10 cellular contexts compared by ENCODE assay signal in the genomic region with DNA sequence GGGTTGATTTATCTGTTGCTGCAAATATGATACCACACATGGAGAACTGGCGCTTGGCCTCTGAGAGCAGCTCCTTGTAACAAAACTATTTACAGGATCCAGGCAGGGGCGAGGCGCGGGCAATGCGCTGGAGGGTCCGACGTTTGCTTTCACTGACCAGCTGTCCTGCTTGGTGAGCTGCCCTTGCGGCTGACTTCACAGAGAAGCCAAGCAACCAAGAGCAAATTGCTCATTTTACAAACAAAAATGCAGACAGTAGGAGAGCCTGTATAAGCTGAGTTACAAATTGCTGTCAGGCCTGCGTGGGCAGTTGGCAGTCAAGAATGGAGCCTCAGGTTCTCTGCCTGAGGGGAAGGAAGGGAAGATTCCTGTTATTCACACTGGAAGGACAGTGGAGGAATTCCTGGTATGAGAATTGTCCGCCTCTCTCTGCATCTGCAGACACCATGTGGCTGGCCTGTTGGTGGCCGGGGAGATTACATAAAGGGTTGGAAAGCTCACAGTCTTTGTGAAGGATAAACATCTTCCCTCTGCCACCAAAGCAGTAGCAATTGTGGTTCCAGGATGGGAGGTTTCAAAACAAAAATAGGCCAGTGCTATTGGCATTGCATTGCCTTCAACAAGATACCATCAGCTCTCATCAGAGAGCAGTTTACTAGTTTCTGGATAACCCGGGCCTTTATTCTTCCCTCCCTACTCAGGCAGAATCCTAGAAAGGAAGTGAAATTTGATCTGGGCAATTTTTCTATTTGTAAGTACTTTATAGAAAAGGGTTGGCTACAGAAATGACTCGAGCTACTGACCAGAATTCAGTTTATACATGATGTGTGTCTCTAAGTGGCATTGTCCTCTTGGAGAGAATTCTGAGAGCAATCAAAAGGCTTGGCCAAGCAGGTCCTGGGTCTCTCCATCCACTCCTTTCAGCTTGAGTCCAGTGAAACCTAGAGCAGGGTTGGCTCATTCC.
A peak's percentile ranks its signal among the peaks of the same experiment; 100 is the strongest.
DNase-seq lines count a peak whose midpoint lies in the region; ATAC-seq, FAIRE-seq and TF ChIP-seq lines count a peak whose summit lies in the region.
"Had no signal": no experiment of that assay in that cellular context is flagged by ENCODE, and none has a peak within 500 bp of the region (broad histone marks: within the 10 kb centered on the region; RNA-seq: fewer than 3 reads in every experiment).

No MANE protein-coding gene starts in this region.

- H3K27me3 Mint-ChIP-seq in activated T-cell treated with anti-CD3 and anti-CD28 coated beads, Interleukin-2, amount 50 U/mL, for 72 hours (ENCODE audit: low read depth): peaks cover 12% of the 10 kb centered on the region

- peaks cover 67% of the 10 kb centered on the region for H3K4me1 Mint-ChIP-seq in activated T-cell treated with anti-CD3 and anti-CD28 coated beads, Interleukin-2, amount 50 U/mL, for 72 hours (ENCODE audit: low read depth)

- H3K4me3 Mint-ChIP-seq in activated T-cell treated with anti-CD3 and anti-CD28 coated beads, Interleukin-2, amount 50 U/mL, for 72 hours: peak overlapping the region in 1 of 2 donors; percentile 55

- H3K9me3 Mint-ChIP-seq in activated T-cell treated with anti-CD3 and anti-CD28 coated beads, Interleukin-2, amount 50 U/mL, for 72 hours: no peaks in the 10 kb centered on the region

- no peak for FAIRE-seq in GM12892 (lab: Jason Lieb, UNC)

- no peak overlapping the region for H3K27ac Mint-ChIP-seq in activated T-cell treated with anti-CD3 and anti-CD28 coated beads, Interleukin-2, amount 50 U/mL, for 72 hours

- no peak for ATAC-seq in activated T-cell treated with anti-CD3 and anti-CD28 coated beads, Interleukin-2, amount 50 U/mL, for 72 hours (replicated peaks in 1 of 2)

- peak; percentile 69 for DNase-seq in AG09309 (ENCODE audit: low read depth)
- peak; percentile 57 for DNase-seq in HFF-Myc (ENCODE audit: extremely low read depth, low read depth)
- peak; percentile 35 for DNase-seq in astrocyte of the cerebellum (ENCODE audit: low read depth)
- DNase-seq in left kidney (ENCODE audit: low read depth, low spot score): peak; percentile 92
- DNase-seq in GM12892 (ENCODE audit: insufficient read length): no peak
- DNase-seq in ureter (ENCODE audit: low spot score): no peak
- no peak for DNase-seq in NCI-H1436 (lab: John Stamatoyannopoulos, UW)
- no peak for DNase-seq in activated T-cell treated with anti-CD3 and anti-CD28 coated beads, Interleukin-2, amount 50 U/mL, for 72 hours
- DNase-seq: activated CD8-positive, alpha-beta memory T cell treated with anti-CD3 and anti-CD28 coated beads, Interleukin-2, amount 50 U/mL, for 48 hours; NCI-H345 had no signal

- no peak for TF ChIP-seq POLR2A in GM12892 (IDR thresholded peaks at IDR 0.05; ENCODE audit: low read depth, low read length)

- in situ Hi-C loops in astrocyte of the cerebellum (cut with HindIII; ENCODE audit: low sequenced_read_pairs): no loop called here

- peaks cover 0 to 1% of the 10 kb centered on the region in 2 donors for H3K36me3 Mint-ChIP-seq in activated T-cell treated with anti-CD3 and anti-CD28 coated beads, Interleukin-2, amount 50 U/mL, for 72 hours (ENCODE audit: insufficient read depth in 2 of 2)

- H3K4me3 ChIP-seq in AG09309 (ENCODE audit: control insufficient read depth, low read depth, low read length) (no peak overlapping the region), HFF-Myc (replicated peaks; ENCODE audit: low read depth, low read length) (no peak overlapping the region), astrocyte of the cerebellum (ENCODE audit: low read depth, low read length) (no peak overlapping the region)

- TF ChIP-seq CTCF in AG09309 (IDR thresholded peaks at IDR 0.05; ENCODE audit: control insufficient read depth, insufficient read depth, low read depth, low read length, missing control alignments) (no peak), HFF-Myc (IDR thresholded peaks at IDR 0.05; ENCODE audit: low read depth, low read length, missing control alignments) (no peak), astrocyte of the cerebellum (IDR thresholded peaks at IDR 0.05; ENCODE audit: low read depth, low read length, missing control alignments) (no peak)

Comparison
In these comparisons a context has a peak if more than half of its experiments do, and no peak if none do; other contexts are left out.
1. DNase-seq: peak in AG09309 (single experiment), HFF-Myc (single experiment), astrocyte of the cerebellum (single experiment) and left kidney (single experiment); none in GM12892 (single experiment), ureter (single experiment), NCI-H1436 (single experiment) and activated T-cell treated with anti-CD3 and anti-CD28 coated beads, Interleukin-2, amount 50 U/mL, for 72 hours (0 of 2).